In genomic region chr18:51724790-51725721, GRCh38 we compare ENCODE assay signal across 1 cellular context.
TF ChIP-seq lines count a peak whose summit lies in the region.

No MANE protein-coding gene starts in this region.

TF ChIP-seq in GM23338, 12 proteins besides CTCF, POLR2A, EP300 and RAD21 (continued from another document):
- TF ChIP-seq ETS1 (IDR thresholded peaks at IDR 0.05) (no peak), REST (IDR thresholded peaks at IDR 0.05; ENCODE audit: unreplicated experiment) (no peak), EZH2phosphoT487 (IDR thresholded peaks at IDR 0.05; ENCODE audit: unreplicated experiment) (no peak)
TF ChIP-seq in GM23338: peak in this region for 0.
